In the genomic region with DNA sequence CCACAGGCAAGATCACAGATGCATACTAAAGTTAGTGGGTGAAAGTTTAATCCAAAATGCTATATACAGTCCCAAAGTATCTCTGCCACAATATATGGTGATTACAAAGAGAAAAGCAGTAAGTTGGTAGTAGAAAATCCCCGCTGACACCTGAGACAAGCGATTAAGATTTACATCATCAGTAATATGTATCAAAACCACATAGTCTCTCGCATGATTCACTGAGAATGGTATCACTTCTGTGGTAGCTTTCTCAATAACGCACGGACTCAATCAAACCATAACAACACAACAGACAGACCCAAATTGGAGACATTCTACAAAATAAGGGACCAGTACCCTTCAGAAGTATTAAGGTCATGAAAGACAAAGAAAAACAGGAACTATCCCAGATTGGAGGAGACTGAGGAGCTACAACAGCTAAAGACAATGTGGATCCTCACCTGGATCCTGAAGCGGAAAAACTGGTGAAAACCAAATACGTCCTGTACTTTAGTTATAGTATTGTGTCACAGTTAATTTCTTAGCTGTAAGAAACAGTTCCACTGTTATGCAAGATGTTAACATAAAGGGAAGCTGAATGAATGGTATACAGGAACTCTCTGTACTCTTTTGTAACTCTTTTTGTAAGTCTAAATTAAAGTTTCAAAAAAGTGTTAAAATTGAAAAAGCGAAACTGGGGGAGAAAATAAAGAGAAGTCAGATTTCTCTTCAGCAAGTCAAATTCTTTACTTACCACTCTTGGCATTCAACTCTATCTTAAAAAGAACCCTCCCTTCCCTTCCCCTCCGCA, we compare ENCODE assay signal across 12 cellular contexts. TPM values are rescaled to one million over a fixed set of nuclear protein-coding genes. Genes with fewer than 3 reads are reported as not detected.
DNase-seq lines count a peak whose midpoint lies in the region; ATAC-seq and TF ChIP-seq lines count a peak whose summit lies in the region.
"Had no signal": no experiment of that assay in that cellular context is flagged by ENCODE, and none has a peak within 500 bp of the region (broad histone marks: within the 10 kb centered on the region; RNA-seq: fewer than 3 reads in every experiment).

No MANE protein-coding gene starts in this region.

- no peaks in the 10 kb centered on the region for H3K9me3 Mint-ChIP-seq in activated naive CD4-positive, alpha-beta T cell treated with anti-CD3 and anti-CD28 coated beads for 36 hours
- no peaks in the 10 kb centered on the region for H3K9me3 Mint-ChIP-seq in activated naive CD4-positive, alpha-beta T cell treated with anti-CD3 and anti-CD28 coated beads, Interleukin-2, amount 10 ng/mL, durations not matched to agents 7 days and 5 days
- H3K9me3 Mint-ChIP-seq in T-cell (no peaks in the 10 kb centered on the region), glutamatergic neuron (ENCODE audit: unreplicated experiment) (no peaks in the 10 kb centered on the region)

- POLR2A ChIA-PET in T-cell (lab: Charles Lee), result no interaction called here

- H3K4me1 Mint-ChIP-seq in activated naive CD4-positive, alpha-beta T cell treated with anti-CD3 and anti-CD28 coated beads for 36 hours (ENCODE audit: low read depth), result peaks cover 10% of the 10 kb centered on the region
- H3K4me1 Mint-ChIP-seq in activated naive CD4-positive, alpha-beta T cell treated with anti-CD3 and anti-CD28 coated beads, Interleukin-2, amount 10 ng/mL, durations not matched to agents 7 days and 5 days, result no peaks in the 10 kb centered on the region
- H3K4me1 Mint-ChIP-seq in T-cell (peaks cover under 1 to 8% (median 3%) of the 10 kb centered on the region in 3 donors), glutamatergic neuron (ENCODE audit: low read depth, unreplicated experiment) (no peaks in the 10 kb centered on the region)

- peak overlapping the region; percentile 20 for H3K27ac ChIP-seq in temporal lobe (ENCODE audit: low read depth, low read length)
- H3K27ac ChIP-seq in gastroesophageal sphincter, result peak overlapping the region in 1 of 4 donors; percentile 25

- DNase-seq in activated naive CD4-positive, alpha-beta T cell treated with anti-CD3 and anti-CD28 coated beads for 36 hours, result no peak
- DNase-seq in activated naive CD4-positive, alpha-beta T cell treated with anti-CD3 and anti-CD28 coated beads, Interleukin-2, amount 10 ng/mL, durations not matched to agents 7 days and 5 days, result no peak
- DNase-seq in T-cell (no peak), glomerular visceral epithelial cell (ENCODE audit: extremely low spot score) (peak; percentile 34), OCI-M1 (lab: John Stamatoyannopoulos, UW) (no peak), glutamatergic neuron (no peak)
- DNase-seq: left cardiac atrium; NCI-H1694 treated with DMSO at 0.1 percent for 48 hours; SHP77; stimulated activated naive CD4-positive, alpha-beta T cell treated with Interleukin-2 at 50 U/mL for 16 hours had no signal

- 71 to 81% methylated on average over 9 of the region's 9 CpGs for WGBS in gastroesophageal sphincter (ENCODE audit: low coverage in 1 of 2), 2 donors

- H3K27ac Mint-ChIP-seq in activated naive CD4-positive, alpha-beta T cell treated with anti-CD3 and anti-CD28 coated beads for 36 hours, result peak overlapping the region; percentile 44
- H3K27ac Mint-ChIP-seq in activated naive CD4-positive, alpha-beta T cell treated with anti-CD3 and anti-CD28 coated beads, Interleukin-2, amount 10 ng/mL, durations not matched to agents 7 days and 5 days, result no peak overlapping the region
- H3K27ac Mint-ChIP-seq in T-cell (peak overlapping the region; percentile 16 to 35), glutamatergic neuron (ENCODE audit: unreplicated experiment) (no peak overlapping the region)

- H3K9me3 ChIP-seq in gastroesophageal sphincter, result no peaks in the 10 kb centered on the region

- H3K27me3 Mint-ChIP-seq in activated naive CD4-positive, alpha-beta T cell treated with anti-CD3 and anti-CD28 coated beads for 36 hours (ENCODE audit: low read depth), result no peaks in the 10 kb centered on the region
- H3K27me3 Mint-ChIP-seq in activated naive CD4-positive, alpha-beta T cell treated with anti-CD3 and anti-CD28 coated beads, Interleukin-2, amount 10 ng/mL, durations not matched to agents 7 days and 5 days, result no peaks in the 10 kb centered on the region
- no peaks in the 10 kb centered on the region for H3K27me3 Mint-ChIP-seq in T-cell
- peaks cover 4% of the 10 kb centered on the region for H3K27me3 Mint-ChIP-seq in glutamatergic neuron (ENCODE audit: unreplicated experiment)

- intact Hi-C loops in activated naive CD4-positive, alpha-beta T cell treated with anti-CD3 and anti-CD28 coated beads for 36 hours (cut with micrococcal nuclease), result loop anchor here (2.0 kb wide), 1 partner anchor 77 kb away; no protein-coding TSS in a partner anchor

- H3K27me3 ChIP-seq in gastroesophageal sphincter, result no peaks in the 10 kb centered on the region

- H3K4me3 ChIP-seq in gastroesophageal sphincter, result no peak overlapping the region

- no peak overlapping the region for H3K4me3 Mint-ChIP-seq in activated naive CD4-positive, alpha-beta T cell treated with anti-CD3 and anti-CD28 coated beads for 36 hours
- no peak overlapping the region for H3K4me3 Mint-ChIP-seq in activated naive CD4-positive, alpha-beta T cell treated with anti-CD3 and anti-CD28 coated beads, Interleukin-2, amount 10 ng/mL, durations not matched to agents 7 days and 5 days
- H3K4me3 Mint-ChIP-seq in T-cell (no peak overlapping the region), glutamatergic neuron (ENCODE audit: unreplicated experiment) (no peak overlapping the region)

- no peak for TF ChIP-seq EP300 in gastroesophageal sphincter (IDR thresholded peaks at IDR 0.05)

- TF ChIP-seq CTCF in gastroesophageal sphincter (IDR thresholded peaks at IDR 0.05), result no peak
- TF ChIP-seq CTCF in glutamatergic neuron (IDR thresholded peaks at IDR 0.05; ENCODE audit: partially characterized antibody, unreplicated experiment), result no peak

- peaks cover 9% of the 10 kb centered on the region for H3K36me3 Mint-ChIP-seq in activated naive CD4-positive, alpha-beta T cell treated with anti-CD3 and anti-CD28 coated beads for 36 hours (ENCODE audit: low read depth)
- peaks cover 35% of the 10 kb centered on the region for H3K36me3 Mint-ChIP-seq in activated naive CD4-positive, alpha-beta T cell treated with anti-CD3 and anti-CD28 coated beads, Interleukin-2, amount 10 ng/mL, durations not matched to agents 7 days and 5 days
- peaks cover 50% of the 10 kb centered on the region for H3K36me3 Mint-ChIP-seq in T-cell
- H3K36me3 Mint-ChIP-seq in glutamatergic neuron (ENCODE audit: unreplicated experiment), result peaks cover 6% of the 10 kb centered on the region

- TF ChIP-seq POLR2A in gastroesophageal sphincter (IDR thresholded peaks at IDR 0.05), result no peak

- ATAC-seq in T-cell (replicated peaks in 1 of 4), result no peak
- ATAC-seq in gastroesophageal sphincter, result no peak

- H3K36me3 ChIP-seq in gastroesophageal sphincter, result peaks cover 0 to 37% of the 10 kb centered on the region in 2 donors

- H3K4me1 ChIP-seq in gastroesophageal sphincter, result no peaks in the 10 kb centered on the region

- CTCF ChIA-PET in activated naive CD4-positive, alpha-beta T cell treated with anti-CD3 and anti-CD28 coated beads for 36 hours (lab: Charles Lee), result interaction anchor here (0.7 to 1.4 kb wide), 3 partner anchors 43 to 264 kb away, joined by 3 to 6 read pairs (median 4); no protein-coding TSS in a partner anchor
- CTCF ChIA-PET in activated naive CD4-positive, alpha-beta T cell treated with anti-CD3 and anti-CD28 coated beads, Interleukin-2, amount 10 ng/mL, durations not matched to agents 7 days and 5 days (lab: Charles Lee), result interaction anchor here (0.6 to 1.3 kb wide), 3 partner anchors 11 to 51 kb away, joined by 3 to 6 read pairs (median 4); a partner anchor contains a TSS
- CTCF ChIA-PET in T-cell (lab: Charles Lee), result interaction anchor here (0.7 kb wide), 2 partner anchors 47 to 196 kb away, joined by 3 to 4 read pairs; a partner anchor contains a TSS

RNA-seq across cellular contexts. Expression of a gene that starts 51.0 kb away (rescaled TPM):
- 10 to 100 TPM; 16.1 to 18.1 TPM for total RNA-seq in activated naive CD4-positive, alpha-beta T cell treated with anti-CD3 and anti-CD28 coated beads for 36 hours
- total RNA-seq in T-cell (10 to 100 TPM; 20.8 to 33.7 (median 26.2) TPM), temporal lobe (22.4 TPM), gastroesophageal sphincter (10 to 100 TPM; 13.2 to 35.2 (median 20.5) TPM), glutamatergic neuron (ENCODE audit: unreplicated experiment) (33.9 TPM)

Comparison
In these comparisons a context has a peak if more than half of its experiments do, and no peak if none do; other contexts are left out.
1. H3K27ac Mint-ChIP-seq: peak in activated naive CD4-positive, alpha-beta T cell treated with anti-CD3 and anti-CD28 coated beads for 36 hours (single experiment) and T-cell (2 of 2); none in activated naive CD4-positive, alpha-beta T cell treated with anti-CD3 and anti-CD28 coated beads, Interleukin-2, amount 10 ng/mL, durations not matched to agents 7 days and 5 days (single experiment) and glutamatergic neuron (single experiment).